Comparison of ENCODE assay signal across 1 cellular context in the genomic region with DNA sequence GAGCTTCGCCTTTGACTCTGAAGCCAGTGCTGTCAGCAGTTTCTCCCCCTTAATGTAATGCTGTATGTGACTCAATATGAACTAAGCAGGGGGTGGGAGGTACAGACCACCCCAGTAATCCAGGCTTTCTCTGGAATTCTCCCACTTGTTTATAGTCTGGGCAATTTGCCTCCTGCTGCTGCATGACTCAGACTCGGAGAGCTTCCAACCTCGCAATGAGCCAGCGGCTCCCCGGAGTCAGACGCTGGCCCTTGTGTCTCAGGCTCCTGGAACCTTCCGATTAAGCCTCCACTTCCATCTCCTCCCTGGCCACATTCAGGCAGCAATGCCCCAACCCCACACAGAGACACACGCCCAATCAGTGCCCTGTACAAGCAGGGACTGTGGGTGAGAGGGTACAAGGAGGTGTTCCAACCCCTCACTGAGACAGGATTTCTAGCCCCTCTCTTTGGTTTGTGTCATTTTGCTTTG.
TF ChIP-seq lines count a peak whose summit lies in the region.

No MANE protein-coding gene starts in this region.

TF ChIP-seq in HEK293, 187 proteins besides CTCF, POLR2A, EP300 and RAD21 (continued from another document):
- TF ChIP-seq, protein P1, sequence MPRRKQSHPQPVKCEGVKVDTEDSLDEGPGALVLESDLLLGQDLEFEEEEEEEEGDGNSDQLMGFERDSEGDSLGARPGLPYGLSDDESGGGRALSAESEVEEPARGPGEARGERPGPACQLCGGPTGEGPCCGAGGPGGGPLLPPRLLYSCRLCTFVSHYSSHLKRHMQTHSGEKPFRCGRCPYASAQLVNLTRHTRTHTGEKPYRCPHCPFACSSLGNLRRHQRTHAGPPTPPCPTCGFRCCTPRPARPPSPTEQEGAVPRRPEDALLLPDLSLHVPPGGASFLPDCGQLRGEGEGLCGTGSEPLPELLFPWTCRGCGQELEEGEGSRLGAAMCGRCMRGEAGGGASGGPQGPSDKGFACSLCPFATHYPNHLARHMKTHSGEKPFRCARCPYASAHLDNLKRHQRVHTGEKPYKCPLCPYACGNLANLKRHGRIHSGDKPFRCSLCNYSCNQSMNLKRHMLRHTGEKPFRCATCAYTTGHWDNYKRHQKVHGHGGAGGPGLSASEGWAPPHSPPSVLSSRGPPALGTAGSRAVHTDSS (tag by site-specific recombination; IDR thresholded peaks at IDR 0.05) = no peak
- TF ChIP-seq ZNF266 (tag by site-specific recombination; IDR thresholded peaks at IDR 0.05; ENCODE audit: low read depth) = no peak
- TF ChIP-seq ZNF184 (tag by site-specific recombination; IDR thresholded peaks at IDR 0.05) = 0 out of 2 replicates have a peak, but pooled peaks have one; percentile 20
- TF ChIP-seq ZNF792 (tag by site-specific recombination; IDR thresholded peaks at IDR 0.05) = no peak
- TF ChIP-seq OVOL3 (tag by site-specific recombination; IDR thresholded peaks at IDR 0.05) = no peak
- TF ChIP-seq ZNF302 (tag by site-specific recombination; IDR thresholded peaks at IDR 0.05; ENCODE audit: low read depth) = no peak
- peak; percentile 84; the same call in 1 of the 2 replicates for TF ChIP-seq ZSCAN30 (tag by site-specific recombination; IDR thresholded peaks at IDR 0.05)
- peak; percentile 87 for TF ChIP-seq WT1 (tag by site-specific recombination; IDR thresholded peaks at IDR 0.05)
- no peak for TF ChIP-seq ZNF529 (tag by site-specific recombination; IDR thresholded peaks at IDR 0.05; ENCODE audit: insufficient replicate concordance)
- TF ChIP-seq, protein P2, sequence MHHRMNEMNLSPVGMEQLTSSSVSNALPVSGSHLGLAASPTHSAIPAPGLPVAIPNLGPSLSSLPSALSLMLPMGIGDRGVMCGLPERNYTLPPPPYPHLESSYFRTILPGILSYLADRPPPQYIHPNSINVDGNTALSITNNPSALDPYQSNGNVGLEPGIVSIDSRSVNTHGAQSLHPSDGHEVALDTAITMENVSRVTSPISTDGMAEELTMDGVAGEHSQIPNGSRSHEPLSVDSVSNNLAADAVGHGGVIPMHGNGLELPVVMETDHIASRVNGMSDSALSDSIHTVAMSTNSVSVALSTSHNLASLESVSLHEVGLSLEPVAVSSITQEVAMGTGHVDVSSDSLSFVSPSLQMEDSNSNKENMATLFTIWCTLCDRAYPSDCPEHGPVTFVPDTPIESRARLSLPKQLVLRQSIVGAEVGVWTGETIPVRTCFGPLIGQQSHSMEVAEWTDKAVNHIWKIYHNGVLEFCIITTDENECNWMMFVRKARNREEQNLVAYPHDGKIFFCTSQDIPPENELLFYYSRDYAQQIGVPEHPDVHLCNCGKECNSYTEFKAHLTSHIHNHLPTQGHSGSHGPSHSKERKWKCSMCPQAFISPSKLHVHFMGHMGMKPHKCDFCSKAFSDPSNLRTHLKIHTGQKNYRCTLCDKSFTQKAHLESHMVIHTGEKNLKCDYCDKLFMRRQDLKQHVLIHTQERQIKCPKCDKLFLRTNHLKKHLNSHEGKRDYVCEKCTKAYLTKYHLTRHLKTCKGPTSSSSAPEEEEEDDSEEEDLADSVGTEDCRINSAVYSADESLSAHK (tag by site-specific recombination; IDR thresholded peaks at IDR 0.05) = no peak; the same call in 1 of the 2 replicates
- TF ChIP-seq SP3 (tag by site-specific recombination; IDR thresholded peaks at IDR 0.05) = no peak; the same call in 1 of the 2 replicates
- TF ChIP-seq ZNF426 (tag by site-specific recombination; IDR thresholded peaks at IDR 0.05) = no peak
- TF ChIP-seq BCL11B (tag by site-specific recombination; IDR thresholded peaks at IDR 0.05; ENCODE audit: low read depth) = 0 out of 2 replicates have a peak, but pooled peaks have one; percentile 61
- TF ChIP-seq ZBTB48 (tag by site-specific recombination; IDR thresholded peaks at IDR 0.05) = peak; percentile 40
- no peak for TF ChIP-seq ZFP3 (tag by site-specific recombination; IDR thresholded peaks at IDR 0.05; ENCODE audit: low read depth)
- TF ChIP-seq, protein P3, sequence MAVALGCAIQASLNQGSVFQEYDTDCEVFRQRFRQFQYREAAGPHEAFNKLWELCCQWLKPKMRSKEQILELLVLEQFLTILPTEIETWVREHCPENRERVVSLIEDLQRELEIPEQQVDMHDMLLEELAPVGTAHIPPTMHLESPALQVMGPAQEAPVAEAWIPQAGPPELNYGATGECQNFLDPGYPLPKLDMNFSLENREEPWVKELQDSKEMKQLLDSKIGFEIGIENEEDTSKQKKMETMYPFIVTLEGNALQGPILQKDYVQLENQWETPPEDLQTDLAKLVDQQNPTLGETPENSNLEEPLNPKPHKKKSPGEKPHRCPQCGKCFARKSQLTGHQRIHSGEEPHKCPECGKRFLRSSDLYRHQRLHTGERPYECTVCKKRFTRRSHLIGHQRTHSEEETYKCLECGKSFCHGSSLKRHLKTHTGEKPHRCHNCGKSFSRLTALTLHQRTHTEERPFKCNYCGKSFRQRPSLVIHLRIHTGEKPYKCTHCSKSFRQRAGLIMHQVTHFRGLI (tag by site-specific recombination; IDR thresholded peaks at IDR 0.05) = 0 out of 2 replicates have a peak, but pooled peaks have one; percentile 10
- no peak for TF ChIP-seq ZNF132 (tag by site-specific recombination; IDR thresholded peaks at IDR 0.05; ENCODE audit: borderline replicate concordance)
- TF ChIP-seq SCRT2 (tag by site-specific recombination; IDR thresholded peaks at IDR 0.05) = peak; percentile 54; the same call in 1 of the 2 replicates
- TF ChIP-seq ZNF626 (tag by site-specific recombination; IDR thresholded peaks at IDR 0.05) = no peak
- TF ChIP-seq, protein P4, sequence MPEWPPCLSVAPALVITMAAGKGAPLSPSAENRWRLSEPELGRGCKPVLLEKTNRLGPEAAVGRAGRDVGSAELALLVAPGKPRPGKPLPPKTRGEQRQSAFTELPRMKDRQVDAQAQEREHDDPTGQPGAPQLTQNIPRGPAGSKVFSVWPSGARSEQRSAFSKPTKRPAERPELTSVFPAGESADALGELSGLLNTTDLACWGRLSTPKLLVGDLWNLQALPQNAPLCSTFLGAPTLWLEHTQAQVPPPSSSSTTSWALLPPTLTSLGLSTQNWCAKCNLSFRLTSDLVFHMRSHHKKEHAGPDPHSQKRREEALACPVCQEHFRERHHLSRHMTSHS (tag by site-specific recombination; IDR thresholded peaks at IDR 0.05) = no peak
- TF ChIP-seq KLF8 (tag by site-specific recombination; IDR thresholded peaks at IDR 0.05) = peak; percentile 35; the same call in 1 of the 2 replicates
- TF ChIP-seq HOXD13 (CRISPR knock-in tag; IDR thresholded peaks at IDR 0.05; ENCODE audit: borderline replicate concordance) = no peak
- TF ChIP-seq ZNF157 (tag by site-specific recombination; IDR thresholded peaks at IDR 0.05) = no peak
- no peak for TF ChIP-seq ZNF19 (tag by site-specific recombination; IDR thresholded peaks at IDR 0.05; ENCODE audit: low read depth)
- peak; percentile 78; the same call in 1 of the 2 replicates for TF ChIP-seq ZNF391 (tag by site-specific recombination; IDR thresholded peaks at IDR 0.05; ENCODE audit: borderline replicate concordance, low read depth)
- TF ChIP-seq ZNF146 (tag by site-specific recombination; IDR thresholded peaks at IDR 0.05) = no peak
- TF ChIP-seq, protein P5, sequence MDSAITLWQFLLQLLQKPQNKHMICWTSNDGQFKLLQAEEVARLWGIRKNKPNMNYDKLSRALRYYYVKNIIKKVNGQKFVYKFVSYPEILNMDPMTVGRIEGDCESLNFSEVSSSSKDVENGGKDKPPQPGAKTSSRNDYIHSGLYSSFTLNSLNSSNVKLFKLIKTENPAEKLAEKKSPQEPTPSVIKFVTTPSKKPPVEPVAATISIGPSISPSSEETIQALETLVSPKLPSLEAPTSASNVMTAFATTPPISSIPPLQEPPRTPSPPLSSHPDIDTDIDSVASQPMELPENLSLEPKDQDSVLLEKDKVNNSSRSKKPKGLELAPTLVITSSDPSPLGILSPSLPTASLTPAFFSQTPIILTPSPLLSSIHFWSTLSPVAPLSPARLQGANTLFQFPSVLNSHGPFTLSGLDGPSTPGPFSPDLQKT (IDR thresholded peaks at IDR 0.05; ENCODE audit: borderline replicate concordance, low read depth, low read length) = no peak
- TF ChIP-seq, protein P6, sequence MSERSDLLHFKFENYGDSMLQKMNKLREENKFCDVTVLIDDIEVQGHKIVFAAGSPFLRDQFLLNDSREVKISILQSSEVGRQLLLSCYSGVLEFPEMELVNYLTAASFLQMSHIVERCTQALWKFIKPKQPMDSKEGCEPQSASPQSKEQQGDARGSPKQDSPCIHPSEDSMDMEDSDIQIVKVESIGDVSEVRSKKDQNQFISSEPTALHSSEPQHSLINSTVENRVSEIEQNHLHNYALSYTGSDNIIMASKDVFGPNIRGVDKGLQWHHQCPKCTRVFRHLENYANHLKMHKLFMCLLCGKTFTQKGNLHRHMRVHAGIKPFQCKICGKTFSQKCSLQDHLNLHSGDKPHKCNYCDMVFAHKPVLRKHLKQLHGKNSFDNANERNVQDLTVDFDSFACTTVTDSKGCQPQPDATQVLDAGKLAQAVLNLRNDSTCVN (tag by site-specific recombination; optimal IDR thresholded peaks at IDR 0.05) = no peak
- peak; percentile 82 for TF ChIP-seq ZNF843 (tag by site-specific recombination; IDR thresholded peaks at IDR 0.05)
- no peak for TF ChIP-seq YY1 (tag by site-specific recombination; IDR thresholded peaks at IDR 0.05)
- TF ChIP-seq ZSCAN16 (tag by site-specific recombination; IDR thresholded peaks at IDR 0.05) = no peak
- no peak for TF ChIP-seq ZNF114 (tag by site-specific recombination; IDR thresholded peaks at IDR 0.05)
- no peak for TF ChIP-seq ZNF530 (tag by site-specific recombination; IDR thresholded peaks at IDR 0.05; ENCODE audit: low read depth)
- TF ChIP-seq GLI2 (tag by site-specific recombination; IDR thresholded peaks at IDR 0.05; ENCODE audit: borderline replicate concordance, low read depth) = peak; percentile 29; the same call in 1 of the 2 replicates
- no peak for TF ChIP-seq ZNF654 (tag by site-specific recombination; IDR thresholded peaks at IDR 0.05; ENCODE audit: low read depth)
- TF ChIP-seq, protein P7, sequence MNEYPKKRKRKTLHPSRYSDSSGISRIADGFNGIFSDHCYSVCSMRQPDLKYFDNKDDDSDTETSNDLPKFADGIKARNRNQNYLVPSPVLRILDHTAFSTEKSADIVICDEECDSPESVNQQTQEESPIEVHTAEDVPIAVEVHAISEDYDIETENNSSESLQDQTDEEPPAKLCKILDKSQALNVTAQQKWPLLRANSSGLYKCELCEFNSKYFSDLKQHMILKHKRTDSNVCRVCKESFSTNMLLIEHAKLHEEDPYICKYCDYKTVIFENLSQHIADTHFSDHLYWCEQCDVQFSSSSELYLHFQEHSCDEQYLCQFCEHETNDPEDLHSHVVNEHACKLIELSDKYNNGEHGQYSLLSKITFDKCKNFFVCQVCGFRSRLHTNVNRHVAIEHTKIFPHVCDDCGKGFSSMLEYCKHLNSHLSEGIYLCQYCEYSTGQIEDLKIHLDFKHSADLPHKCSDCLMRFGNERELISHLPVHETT (tag by site-specific recombination; IDR thresholded peaks at IDR 0.05) = peak; percentile 50; the same call in 1 of the 2 replicates
- no peak for TF ChIP-seq ZNF670 (tag by site-specific recombination; IDR thresholded peaks at IDR 0.05; ENCODE audit: low read depth)
- TF ChIP-seq ZFP37 (tag by site-specific recombination; IDR thresholded peaks at IDR 0.05) = 0 out of 2 replicates have a peak, but pooled peaks have one; percentile 38
- no peak for TF ChIP-seq ZNF776 (tag by site-specific recombination; IDR thresholded peaks at IDR 0.05; ENCODE audit: borderline replicate concordance)
- no peak for TF ChIP-seq ZNF169 (tag by site-specific recombination; IDR thresholded peaks at IDR 0.05)
- TF ChIP-seq RBAK (tag by site-specific recombination; IDR thresholded peaks at IDR 0.05) = no peak
- TF ChIP-seq MEIS1 (CRISPR knock-in tag; IDR thresholded peaks at IDR 0.05; ENCODE audit: borderline replicate concordance) = no peak
- peak; percentile 99 for TF ChIP-seq GLIS1 (tag by site-specific recombination; IDR thresholded peaks at IDR 0.05)
- TF ChIP-seq ZNF664 (tag by site-specific recombination; IDR thresholded peaks at IDR 0.05) = no peak
- TF ChIP-seq KLF1 (tag by site-specific recombination; IDR thresholded peaks at IDR 0.05) = no peak
- TF ChIP-seq ZNF140 (tag by site-specific recombination; IDR thresholded peaks at IDR 0.05) = no peak
- TF ChIP-seq KLF7 (tag by site-specific recombination; IDR thresholded peaks at IDR 0.05; ENCODE audit: borderline replicate concordance) = no peak
- TF ChIP-seq, protein P8, sequence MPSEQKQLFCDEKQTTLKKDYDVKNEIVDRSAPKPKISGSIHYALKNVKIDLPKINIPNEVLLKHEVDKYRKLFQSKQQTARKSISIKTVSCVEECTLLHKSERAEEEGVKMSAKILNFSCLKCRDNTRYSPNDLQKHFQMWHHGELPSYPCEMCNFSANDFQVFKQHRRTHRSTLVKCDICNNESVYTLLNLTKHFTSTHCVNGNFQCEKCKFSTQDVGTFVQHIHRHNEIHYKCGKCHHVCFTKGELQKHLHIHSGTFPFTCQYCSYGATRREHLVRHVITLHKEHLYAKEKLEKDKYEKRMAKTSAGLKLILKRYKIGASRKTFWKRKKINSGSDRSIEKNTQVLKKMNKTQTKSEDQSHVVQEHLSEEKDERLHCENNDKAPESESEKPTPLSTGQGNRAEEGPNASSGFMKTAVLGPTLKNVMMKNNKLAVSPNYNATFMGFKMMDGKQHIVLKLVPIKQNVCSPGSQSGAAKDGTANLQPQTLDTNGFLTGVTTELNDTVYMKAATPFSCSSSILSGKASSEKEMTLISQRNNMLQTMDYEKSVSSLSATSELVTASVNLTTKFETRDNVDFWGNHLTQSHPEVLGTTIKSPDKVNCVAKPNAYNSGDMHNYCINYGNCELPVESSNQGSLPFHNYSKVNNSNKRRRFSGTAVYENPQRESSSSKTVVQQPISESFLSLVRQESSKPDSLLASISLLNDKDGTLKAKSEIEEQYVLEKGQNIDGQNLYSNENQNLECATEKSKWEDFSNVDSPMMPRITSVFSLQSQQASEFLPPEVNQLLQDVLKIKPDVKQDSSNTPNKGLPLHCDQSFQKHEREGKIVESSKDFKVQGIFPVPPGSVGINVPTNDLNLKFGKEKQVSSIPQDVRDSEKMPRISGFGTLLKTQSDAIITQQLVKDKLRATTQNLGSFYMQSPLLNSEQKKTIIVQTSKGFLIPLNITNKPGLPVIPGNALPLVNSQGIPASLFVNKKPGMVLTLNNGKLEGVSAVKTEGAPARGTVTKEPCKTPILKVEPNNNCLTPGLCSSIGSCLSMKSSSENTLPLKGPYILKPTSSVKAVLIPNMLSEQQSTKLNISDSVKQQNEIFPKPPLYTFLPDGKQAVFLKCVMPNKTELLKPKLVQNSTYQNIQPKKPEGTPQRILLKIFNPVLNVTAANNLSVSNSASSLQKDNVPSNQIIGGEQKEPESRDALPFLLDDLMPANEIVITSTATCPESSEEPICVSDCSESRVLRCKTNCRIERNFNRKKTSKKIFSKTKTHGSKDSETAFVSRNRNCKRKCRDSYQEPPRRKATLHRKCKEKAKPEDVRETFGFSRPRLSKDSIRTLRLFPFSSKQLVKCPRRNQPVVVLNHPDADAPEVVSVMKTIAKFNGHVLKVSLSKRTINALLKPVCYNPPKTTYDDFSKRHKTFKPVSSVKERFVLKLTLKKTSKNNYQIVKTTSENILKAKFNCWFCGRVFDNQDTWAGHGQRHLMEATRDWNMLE (tag by site-specific recombination; conservative IDR thresholded peaks at IDR 0.05; ENCODE audit: low read depth) = no peak
